In the genomic region with DNA sequence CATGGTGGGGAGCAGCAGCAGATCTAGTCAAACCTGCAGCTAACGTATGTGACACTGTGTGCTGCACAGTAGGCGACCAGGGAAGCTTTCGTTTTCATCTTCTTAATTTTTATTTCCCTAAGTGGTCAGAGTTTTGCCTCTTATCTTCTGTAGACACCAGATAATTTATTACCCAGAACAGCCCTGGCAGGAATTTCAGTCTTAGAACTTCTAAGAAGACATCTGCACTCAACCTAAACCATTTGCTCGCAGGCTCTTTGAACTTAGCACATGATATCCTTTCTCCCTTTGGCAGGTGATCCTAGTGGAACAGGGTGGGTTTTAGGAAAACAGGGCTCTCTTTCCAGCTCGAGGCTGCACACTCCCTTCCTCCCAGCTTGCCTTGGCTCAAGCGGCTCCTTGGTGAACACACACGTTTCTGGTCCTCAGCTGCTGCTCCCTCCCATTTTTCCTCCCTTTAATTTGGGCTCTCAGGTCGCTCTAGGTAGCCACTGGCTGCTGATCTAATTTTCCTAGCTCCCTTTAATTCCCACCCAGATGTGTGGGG, we compare ENCODE assay signal across 22 cellular contexts.
DNase-seq lines count a peak whose midpoint lies in the region; ATAC-seq and TF ChIP-seq lines count a peak whose summit lies in the region.
"Had no signal": no experiment of that assay in that cellular context is flagged by ENCODE, and none has a peak within 500 bp of the region (broad histone marks: within the 10 kb centered on the region; RNA-seq: fewer than 3 reads in every experiment).

No MANE protein-coding gene starts in this region.

- no peaks in the 10 kb centered on the region for H3K27me3 ChIP-seq in left ventricle myocardium inferior (ENCODE audit: low read depth)
- H3K27me3 ChIP-seq in transverse colon = no peaks in the 10 kb centered on the region
- H3K27me3 ChIP-seq: Peyer's patch, SJSA1 had no signal

- peak overlapping the region; percentile 86 for H3K27ac Mint-ChIP-seq in nephron progenitor cell
- H3K27ac Mint-ChIP-seq: CD8-positive, alpha-beta T cell had no signal

- no peak for TF ChIP-seq EP300 in transverse colon (IDR thresholded peaks at IDR 0.05; ENCODE audit: low read depth)

- intact Hi-C loops in left ventricle myocardium superior (cut with micrococcal nuclease) = no loop called here
- intact Hi-C loops in left ventricle myocardium inferior (cut with micrococcal nuclease) = no loop called here
- intact Hi-C loops in transverse colon (cut with DNase I; ENCODE audit: low total_unique reads) = no loop called here

- no peaks in the 10 kb centered on the region for H3K9me3 Mint-ChIP-seq in nephron progenitor cell
- H3K9me3 Mint-ChIP-seq: CD8-positive, alpha-beta T cell had no signal

- H3K4me3 Mint-ChIP-seq in nephron progenitor cell = no peak overlapping the region
- H3K4me3 Mint-ChIP-seq: CD8-positive, alpha-beta T cell had no signal

- ATAC-seq in left ventricle myocardium superior (peak; percentile 7), GM18870 (IDR thresholded peaks at IDR 0.05; ENCODE audit: unreplicated experiment) (no peak), HG02642 (IDR thresholded peaks at IDR 0.05; ENCODE audit: poor library complexity, unreplicated experiment) (no peak)
- ATAC-seq: CD8-positive, alpha-beta T cell; HepG2 had no signal

- peaks cover 47% of the 10 kb centered on the region for H3K4me1 ChIP-seq in left ventricle myocardium inferior
- peaks cover 0 to 2% (median 0%) of the 10 kb centered on the region in 4 donors for H3K4me1 ChIP-seq in transverse colon

- 66 to 70% methylated on average over 5 to 8 of the region's 8 CpGs for WGBS in transverse colon (ENCODE audit: low coverage in 1 of 2), 2 donors

- peaks cover 8% of the 10 kb centered on the region for H3K27me3 Mint-ChIP-seq in nephron progenitor cell (ENCODE audit: low read depth, poor library complexity)

- H3K4me1 Mint-ChIP-seq in nephron progenitor cell = peaks cover 78% of the 10 kb centered on the region

- H3K27ac ChIP-seq in left ventricle myocardium inferior (replicated peaks) = no peak overlapping the region
- no peak overlapping the region for H3K27ac ChIP-seq in transverse colon
- H3K27ac ChIP-seq: 22Rv1, Peyer's patch, SJSA1 had no signal

- H3K36me3 Mint-ChIP-seq in nephron progenitor cell (ENCODE audit: low read depth) = no peaks in the 10 kb centered on the region
- H3K36me3 Mint-ChIP-seq: CD8-positive, alpha-beta T cell had no signal

- no peak for TF ChIP-seq POLR2A in transverse colon (IDR thresholded peaks at IDR 0.05)

- in situ Hi-C loops in transverse colon (cut with MboI; ENCODE audit: low pct_ligation_motif_present in 1 of 4, low pct_unique_long_range_greater_than_20kb in 1 of 4, low sequenced_read_pairs in 3 of 4) = no loop called here

- TF ChIP-seq CTCF in left ventricle myocardium inferior (IDR thresholded peaks at IDR 0.05; ENCODE audit: borderline replicate concordance) (no peak), fibroblast of villous mesenchyme (IDR thresholded peaks at IDR 0.05; ENCODE audit: insufficient read depth, low read depth, low read length) (no peak), nephron progenitor cell (IDR thresholded peaks at IDR 0.05) (no peak), transverse colon (IDR thresholded peaks at IDR 0.05) (no peak)

- H3K36me3 ChIP-seq in left ventricle myocardium inferior (no peaks in the 10 kb centered on the region), transverse colon (no peaks in the 10 kb centered on the region)
- H3K36me3 ChIP-seq: Peyer's patch, SJSA1 had no signal

- DNase-seq in left ventricle myocardium superior (no peak), left ventricle myocardium inferior (no peak), fibroblast of villous mesenchyme (ENCODE audit: low read depth) (peak; percentile 70), nephron progenitor cell (no peak), A172 (ENCODE audit: low spot score) (no peak), transverse colon (no peak)
- DNase-seq: AML-193; C1 segment of cervical spinal cord; CD8-positive, alpha-beta T cell; DMS153; KG1; NCI-H1092 treated with DMSO at 0.1 percent for 48 hours; NCI-H1436 treated with DMSO at 0.1 percent for 48 hours; NCI-H1930; NCI-H510A; NCI-H748 treated with DMSO at 0.1 percent for 48 hours; Peyer's patch had no signal

- no peak overlapping the region for H3K4me3 ChIP-seq in left ventricle myocardium inferior
- no peak overlapping the region for H3K4me3 ChIP-seq in fibroblast of villous mesenchyme (ENCODE audit: low read depth, low read length)
- no peak overlapping the region for H3K4me3 ChIP-seq in transverse colon
- H3K4me3 ChIP-seq: Peyer's patch, SJSA1 had no signal

- H3K9me3 ChIP-seq in left ventricle myocardium inferior (replicated peaks) (no peaks in the 10 kb centered on the region), transverse colon (no peaks in the 10 kb centered on the region)
- H3K9me3 ChIP-seq: Peyer's patch, SJSA1 had no signal
